Comparison of ENCODE assay signal across 23 cellular contexts in the genomic region with DNA sequence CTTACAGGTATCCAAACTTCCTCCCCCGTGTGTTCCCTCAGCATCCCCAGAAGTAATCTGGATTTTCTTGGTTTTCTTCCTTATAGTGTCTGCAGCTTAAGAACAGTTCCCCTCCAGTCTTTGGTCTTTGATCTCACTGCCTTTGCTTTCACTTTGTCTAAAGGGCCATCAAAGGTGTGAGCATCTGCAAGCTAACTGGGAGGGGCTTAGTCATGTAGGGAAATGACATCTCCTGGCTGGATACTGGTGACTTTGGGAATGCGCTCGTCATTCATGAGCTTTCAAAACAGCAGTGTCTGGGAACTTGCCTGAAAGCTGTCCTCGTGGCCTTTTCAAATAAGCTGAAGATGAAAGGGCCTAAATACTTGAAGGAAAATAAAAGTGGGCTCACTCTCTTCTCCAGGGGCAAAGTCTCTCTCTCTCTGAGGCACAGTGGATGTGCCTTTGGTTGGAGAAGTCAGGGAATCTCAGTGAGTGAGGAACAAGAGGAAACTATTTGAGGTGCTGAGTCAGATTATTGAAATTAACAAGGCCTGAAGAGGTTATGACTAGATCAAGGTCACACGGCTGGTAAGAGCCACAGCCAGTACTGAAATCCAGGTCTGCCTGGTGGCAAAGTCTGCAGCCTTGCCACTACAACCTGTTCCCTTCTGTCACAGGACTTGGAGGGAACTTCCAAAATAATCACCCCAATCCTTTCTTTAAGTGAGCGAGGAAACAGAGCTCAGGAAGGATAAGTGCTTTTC. TPM values are rescaled to one million over a fixed set of nuclear protein-coding genes. Genes with fewer than 3 reads are reported as not detected.
DNase-seq lines count a peak whose midpoint lies in the region; ATAC-seq, FAIRE-seq and TF ChIP-seq lines count a peak whose summit lies in the region.
"Had no signal": no experiment of that assay in that cellular context is flagged by ENCODE, and none has a peak within 500 bp of the region (broad histone marks: within the 10 kb centered on the region; RNA-seq: fewer than 3 reads in every experiment).

No MANE protein-coding gene starts in this region.

- H3K9me3 ChIP-seq in BLaER1 treated with 17β-estradiol and CSF1 and Interleukin-3, amounts not matched to agents 10 nM and 100 nM (replicated peaks in 1 of 11), result no peaks in the 10 kb centered on the region
- no peaks in the 10 kb centered on the region for H3K9me3 ChIP-seq in HUES64 (ENCODE audit: insufficient read depth, low read depth, low read length)
- no peaks in the 10 kb centered on the region for H3K9me3 ChIP-seq in astrocyte (ENCODE audit: insufficient read depth, low read depth, low read length)
- H3K9me3 ChIP-seq: left lung, Peyer's patch, SK-N-SH, suprapubic skin had no signal

- ATAC-seq in left lobe of liver, result peak; percentile 30
- ATAC-seq: left lung had no signal

- H3K9me3 Mint-ChIP-seq in astrocyte (ENCODE audit: unreplicated experiment), result no peaks in the 10 kb centered on the region

- no peak for TF ChIP-seq CTCF in astrocyte (IDR thresholded peaks at IDR 0.05; ENCODE audit: insufficient read depth, low read depth, low read length)

- H2AFZ ChIP-seq in astrocyte (ENCODE audit: low read depth, low read length), result no peak overlapping the region

- 37% methylated on average over 6 of the region's 6 CpGs for WGBS in HUES64

- H3K27ac Mint-ChIP-seq in astrocyte (ENCODE audit: unreplicated experiment), result no peak overlapping the region
- H3K27ac Mint-ChIP-seq: progenitor cell of endocrine pancreas had no signal

- H3K27me3 Mint-ChIP-seq in astrocyte (ENCODE audit: low read depth, unreplicated experiment), result peaks cover 25% of the 10 kb centered on the region

- H3K27ac ChIP-seq in BLaER1 treated with 17β-estradiol and CSF1 and Interleukin-3, amounts not matched to agents 10 nM and 100 nM, result no peak overlapping the region
- H3K27ac ChIP-seq in HUES64 (ENCODE audit: low read depth, low read length) (peak overlapping the region; percentile 42; the same call in 1 of the 2 replicates), astrocyte (ENCODE audit: low read depth, low read length) (no peak overlapping the region), caudate nucleus (ENCODE audit: low read depth, low read length) (no peak overlapping the region)
- H3K27ac ChIP-seq: coronary artery, left lung, Peyer's patch, suprapubic skin had no signal

- H3K79me2 ChIP-seq in astrocyte (ENCODE audit: insufficient read depth, low read length), result no peaks in the 10 kb centered on the region

- H3K36me3 Mint-ChIP-seq in astrocyte (ENCODE audit: low read depth, unreplicated experiment), result no peaks in the 10 kb centered on the region

- H3K4me1 Mint-ChIP-seq in astrocyte (ENCODE audit: low read depth, unreplicated experiment), result peaks cover 5% of the 10 kb centered on the region

- 0 out of 22 replicates have a peak, but pooled peaks cover 0 to 5% (median 0%) of the 10 kb centered on the region in 11 experiments for H3K27me3 ChIP-seq in BLaER1 treated with 17β-estradiol and CSF1 and Interleukin-3, amounts not matched to agents 10 nM and 100 nM
- H3K27me3 ChIP-seq in HUES64 (ENCODE audit: insufficient read depth, low read length) (peaks cover 9% of the 10 kb centered on the region; the same call in 1 of the 2 replicates), astrocyte (ENCODE audit: insufficient read depth, low read length) (peaks cover 8% of the 10 kb centered on the region)
- H3K27me3 ChIP-seq: left lung, Peyer's patch, suprapubic skin had no signal

- no peak overlapping the region for H3K9ac ChIP-seq in BLaER1 treated with 17β-estradiol and CSF1 and Interleukin-3, amounts not matched to agents 10 nM and 100 nM
- no peak overlapping the region for H3K9ac ChIP-seq in HUES64 (ENCODE audit: low read depth, low read length)
- no peak overlapping the region for H3K9ac ChIP-seq in astrocyte (ENCODE audit: low read length)
- H3K9ac ChIP-seq: SK-N-SH had no signal

- H3K4me3 Mint-ChIP-seq in astrocyte (ENCODE audit: unreplicated experiment), result no peak overlapping the region

- no peak overlapping the region for H3K4me3 ChIP-seq in BLaER1 treated with 17β-estradiol and CSF1 and Interleukin-3, amounts not matched to agents 10 nM and 100 nM
- H3K4me3 ChIP-seq in HUES64 (ENCODE audit: low read length), result peak overlapping the region; percentile 18; the same call in 1 of the 2 replicates
- no peak overlapping the region for H3K4me3 ChIP-seq in astrocyte (ENCODE audit: insufficient read depth, low read depth, low read length)
- H3K4me3 ChIP-seq: coronary artery, left lung, Peyer's patch, suprapubic skin had no signal

- H4K20me1 ChIP-seq in BLaER1 treated with 17β-estradiol and CSF1 and Interleukin-3, amounts not matched to agents 10 nM and 100 nM, result no peaks in the 10 kb centered on the region
- no peaks in the 10 kb centered on the region for H4K20me1 ChIP-seq in astrocyte (ENCODE audit: insufficient read depth, low read length)

- H3K4me2 ChIP-seq in BLaER1 treated with 17β-estradiol and CSF1 and Interleukin-3, amounts not matched to agents 10 nM and 100 nM, result peak overlapping the region in 9 of 11 experiments; percentile 6 to 37 (median 22); a peak in 13 of 22 replicates
- H3K4me2 ChIP-seq in astrocyte (ENCODE audit: low read length), result peak overlapping the region; percentile 24
- H3K4me2 ChIP-seq: SK-N-SH had no signal

- no peak for FAIRE-seq in astrocyte (lab: Jason Lieb, UNC)
- FAIRE-seq: endometrium, urothelium cell line had no signal

- H3K36me3 ChIP-seq in BLaER1 treated with 17β-estradiol and CSF1 and Interleukin-3, amounts not matched to agents 10 nM and 100 nM, result no peaks in the 10 kb centered on the region
- H3K36me3 ChIP-seq in HUES64 (ENCODE audit: insufficient read depth, low read length) (no peaks in the 10 kb centered on the region), astrocyte (ENCODE audit: insufficient read depth, low read length) (no peaks in the 10 kb centered on the region)
- H3K36me3 ChIP-seq: left lung, Peyer's patch, suprapubic skin had no signal

- H3K4me1 ChIP-seq in BLaER1 treated with 17β-estradiol and CSF1 and Interleukin-3, amounts not matched to agents 10 nM and 100 nM, result peaks cover 0 to 39% (median 29%) of the 10 kb centered on the region in 10 experiments; a peak in 18 of 20 replicates
- H3K4me1 ChIP-seq in HUES64 (ENCODE audit: insufficient read depth, low read length), result peaks cover 16% of the 10 kb centered on the region
- no peaks in the 10 kb centered on the region for H3K4me1 ChIP-seq in astrocyte (ENCODE audit: insufficient read depth, low read length)
- H3K4me1 ChIP-seq: left lung, Peyer's patch, suprapubic skin had no signal

- DNase-seq in astrocyte (ENCODE audit: low read depth) (no peak), left lobe of liver (ENCODE audit: low spot score) (no peak), NCI-H526 treated with DMSO at 0.1 percent for 48 hours (lab: John Stamatoyannopoulos, UW) (no peak), caudate nucleus (lab: John Stamatoyannopoulos, UW) (no peak)
- no peak for DNase-seq in central memory CD4-positive, alpha-beta T cell
- DNase-seq in activated CD4-positive, alpha-beta T cell treated with anti-CD3 and anti-CD28 coated beads, Interleukin-2, amount 50 U/mL, for 4 hours, result no peak
- DNase-seq: activated CD4-positive, alpha-beta T cell treated with anti-CD3 and anti-CD28 coated beads, Interleukin-2, amount 50 U/mL, for 48 hours; C1 segment of cervical spinal cord; Kasumi-1; left lung; NCI-H1105; NCI-H2029; Peyer's patch; SK-N-SH; T-helper 9 cell had no signal

RNA-seq across cellular contexts. Expression of a gene that starts 45.6 kb away (rescaled TPM):
- polyA plus RNA-seq in HUES64 (2013, experiment 1 of 2), result 8.8 TPM
- polyA plus RNA-seq in HUES64 (2013, experiment 2 of 2), result 6.2 TPM
- total RNA-seq in astrocyte (7.5 and 13.3 TPM in 2 replicates), left lobe of liver (0.08 TPM)
- total RNA-seq: HT-29 had no signal
